Comparison of ENCODE assay signal across 22 cellular contexts in genomic region chr11:84902445-84902844, GRCh38.
"Had no signal": no experiment of that assay in that cellular context is flagged by ENCODE, and none has a peak within 500 bp of the region (broad histone marks: within the 10 kb centered on the region; RNA-seq: fewer than 3 reads in every experiment).

No MANE protein-coding gene starts in this region.

- H3K4me3 ChIP-seq: gastroesophageal sphincter, lung, skin epidermis, thoracic aorta had no signal

- H3K27ac ChIP-seq: brain microvascular endothelial cell, gastroesophageal sphincter, neutrophil, skin epidermis, thoracic aorta, VCaP had no signal

- H3K36me3 ChIP-seq: brain microvascular endothelial cell, gastroesophageal sphincter, neutrophil, thoracic aorta had no signal

- DNase-seq: activated CD4-positive, alpha-beta memory T cell treated with anti-CD3 and anti-CD28 coated beads for 36 hours; activated CD4-positive, alpha-beta T cell treated with anti-CD3 and anti-CD28 coated beads, Interleukin-2, amount 10 ng/mL, durations not matched to agents 24 days and 14 days; activated CD4-positive, CD25-positive, alpha-beta regulatory T cell treated with anti-CD3 and anti-CD28 coated beads, Interleukin-2, amount 50 U/mL, for 72 hours; activated CD8-positive, alpha-beta memory T cell treated with anti-CD3 and anti-CD28 coated beads, Interleukin-2, amount 50 U/mL, for 4 hours; activated gamma-delta T cell; activated naive CD4-positive, alpha-beta T cell treated with anti-CD3 and anti-CD28 coated beads, Interleukin-2, amount 10 ng/mL, durations not matched to agents 7 days and 5 days; activated T-cell treated with anti-CD3 and anti-CD28 coated beads, Interleukin-2, amount 50 U/mL, for 1 hour; amniotic stem cell; brain microvascular endothelial cell; central memory CD4-positive, alpha-beta T cell; hypothalamus; immature natural killer cell; stimulated activated CD4-positive, alpha-beta T cell treated with anti-CD3 and anti-CD28 coated beads, Interleukin-12 subunit alpha, Interleukin-12 subunit beta, amount 100 ng/mL, for 4 hours; stimulated activated CD4-positive, alpha-beta T cell treated with anti-CD3 and anti-CD28 coated beads, Interleukin-4, amount 100 ng/mL, for 1 hour; T-helper 9 cell; trophoblast cell had no signal

- H3K9me3 ChIP-seq: gastroesophageal sphincter, neutrophil, thoracic aorta had no signal

- H3K27me3 ChIP-seq: brain microvascular endothelial cell, gastroesophageal sphincter, neutrophil had no signal
